8 cellular contexts compared by ENCODE assay signal in genomic region chr1:227437495-227438008, GRCh38.
DNase-seq lines count a peak whose midpoint lies in the region; ATAC-seq and TF ChIP-seq lines count a peak whose summit lies in the region.

No MANE protein-coding gene starts in this region.

- no peak overlapping the region for H2BK5ac ChIP-seq in IMR-90 (ENCODE audit: low read depth, low read length, poor library complexity, severe bottlenecking)

- no peaks in the 10 kb centered on the region for H4K20me1 ChIP-seq in IMR-90 (ENCODE audit: insufficient read depth, low read length)

- H2AFZ ChIP-seq in IMR-90 (replicated peaks; ENCODE audit: low read length, poor library complexity): peak overlapping the region; percentile 90

- CTCF ChIA-PET in Caco-2 (lab: Charles Lee): no interaction called here
- CTCF ChIA-PET in IMR-90 (lab: Yijun Ruan, JAX): no interaction called here

- H2BK120ac ChIP-seq in IMR-90 (ENCODE audit: low read depth, low read length): peak overlapping the region; percentile 33; the same call in 1 of the 2 replicates

- peak overlapping the region; percentile 42; the same call in 1 of the 2 replicates for H3K4ac ChIP-seq in IMR-90 (ENCODE audit: low read depth, low read length)

- no peak overlapping the region for H2AK9ac ChIP-seq in IMR-90 (replicated peaks; ENCODE audit: low read depth, low read length, poor library complexity)

- H3K9me1 ChIP-seq in IMR-90 (ENCODE audit: insufficient read depth, low read length): no peaks in the 10 kb centered on the region

- H2BK15ac ChIP-seq in IMR-90 (ENCODE audit: low read depth, low read length): peak overlapping the region; percentile 79; the same call in 2 of the 3 replicates

- H3K27me3 ChIP-seq in Caco-2 (replicated peaks; ENCODE audit: control insufficient read depth, insufficient read depth, low read length) (no peaks in the 10 kb centered on the region), IMR-90 (ENCODE audit: control insufficient read depth, insufficient read depth, low read length) (peaks cover 10% of the 10 kb centered on the region; the same call in 1 of the 2 replicates), RWPE2 (ENCODE audit: insufficient read depth, poor library complexity, severe bottlenecking) (no peaks in the 10 kb centered on the region)

- peak overlapping the region; percentile 71 for H3K9ac ChIP-seq in IMR-90 (ENCODE audit: low read depth, low read length)

- H3K4me3 Mint-ChIP-seq in Caco-2 (ENCODE audit: unreplicated experiment) (peak overlapping the region; percentile 39), osteocyte (ENCODE audit: unreplicated experiment) (peak overlapping the region; percentile 12)

- peak overlapping the region; percentile 95 for H3K18ac ChIP-seq in IMR-90 (ENCODE audit: low read depth, low read length)

- H3K9me3 Mint-ChIP-seq in Caco-2 (ENCODE audit: unreplicated experiment) (no peaks in the 10 kb centered on the region), osteocyte (ENCODE audit: unreplicated experiment) (no peaks in the 10 kb centered on the region)

- peak overlapping the region in 1 of 2 experiments; percentile 46; a peak in 2 of 4 replicates for H4K8ac ChIP-seq in IMR-90 (ENCODE audit: low read depth in 2 of 2, low read length in 2 of 2)

- H3K27me3 Mint-ChIP-seq in Caco-2 (ENCODE audit: insufficient read depth, unreplicated experiment) (no peaks in the 10 kb centered on the region), osteocyte (ENCODE audit: unreplicated experiment) (no peaks in the 10 kb centered on the region)

- intact Hi-C loops in Caco-2 (cut with micrococcal nuclease; ENCODE audit: unreplicated experiment): loop anchor here (1.0 to 10.0 kb wide), 5 partner anchors 119 to 525 kb away; partner anchors contain the start of gene CDC42BPA
- intact Hi-C loops in IMR-90 (cut with micrococcal nuclease): loop anchor here (1.0 to 10.0 kb wide), 10 partner anchors 120 to 889 kb away; partner anchors contain the start of gene STUM

- H3K23ac ChIP-seq in IMR-90 (ENCODE audit: low read depth, low read length): no peak overlapping the region

- peak in 1 of 2 experiments; percentile 55 for DNase-seq in Caco-2
- DNase-seq in IMR-90: peak; percentile 68
- DNase-seq in RWPE2 (ENCODE audit: low spot score): no peak
- peak; percentile 71 for DNase-seq in fibroblast of mammary gland (ENCODE audit: low read depth)
- DNase-seq in osteocyte (ENCODE audit: extremely low spot score, unreplicated experiment): no peak
- no peak for DNase-seq in T1000 (lab: John Stamatoyannopoulos, UW)
- no peak for DNase-seq in GOT3 (lab: John Stamatoyannopoulos, UW)

- TF ChIP-seq CTCF in Caco-2 (IDR thresholded peaks at IDR 0.05; ENCODE audit: insufficient read depth in 1 of 2, low read depth in 1 of 2, low read length in 1 of 2, severe bottlenecking in 1 of 2, unreplicated experiment in 1 of 2): peak; percentile 25 to 42
- peak; percentile 73 for TF ChIP-seq CTCF in IMR-90 (conservative IDR thresholded peaks at IDR 0.05; ENCODE audit: low read depth, low read length)
- TF ChIP-seq CTCF in RWPE2 (IDR thresholded peaks at IDR 0.05; ENCODE audit: poor library complexity, severe bottlenecking): peak; percentile 52
- TF ChIP-seq CTCF in fibroblast of mammary gland (conservative IDR thresholded peaks at IDR 0.05; ENCODE audit: control insufficient read depth, insufficient read depth, low read depth, low read length): peak; percentile 50
- peak; percentile 72 for TF ChIP-seq CTCF in osteocyte (IDR thresholded peaks at IDR 0.05)

- H3K36me3 Mint-ChIP-seq in Caco-2 (ENCODE audit: insufficient read depth, unreplicated experiment) (no peaks in the 10 kb centered on the region), osteocyte (ENCODE audit: unreplicated experiment) (no peaks in the 10 kb centered on the region)

- dilution Hi-C loops in IMR-90 (cut with HindIII; ENCODE audit: low sequenced_read_pairs, unreplicated experiment): no loop called here

- H3K36me3 ChIP-seq in Caco-2 (ENCODE audit: control insufficient read depth, insufficient read depth, low read length) (no peaks in the 10 kb centered on the region), IMR-90 (ENCODE audit: control insufficient read depth, insufficient read depth, low read length) (no peaks in the 10 kb centered on the region), RWPE2 (ENCODE audit: low read depth) (no peaks in the 10 kb centered on the region)

- H2BK20ac ChIP-seq in IMR-90 (ENCODE audit: low read depth, low read length): peak overlapping the region; percentile 30; the same call in 1 of the 2 replicates

- 0% methylated on average over 2 of the region's 7 CpGs; no CpG with 5 or more reads in 1 of the 2 experiments for WGBS in IMR-90 (ENCODE audit: extremely low coverage in 2 of 2, insufficient read length in 1 of 2), 2 experiments

- no peaks in the 10 kb centered on the region for H3K79me1 ChIP-seq in IMR-90 (ENCODE audit: low read depth in 1 of 2, low read length in 2 of 2)

- H3K4me1 Mint-ChIP-seq in Caco-2 (ENCODE audit: low read depth, unreplicated experiment): peaks cover 11% of the 10 kb centered on the region
- H3K4me1 Mint-ChIP-seq in osteocyte (ENCODE audit: unreplicated experiment): peaks cover 27% of the 10 kb centered on the region

- H3K4me1 ChIP-seq in Caco-2: no peaks in the 10 kb centered on the region
- H3K4me1 ChIP-seq in IMR-90 (ENCODE audit: control insufficient read depth, insufficient read depth, low read length): no peaks in the 10 kb centered on the region; the same call in 1 of the 2 replicates
- H3K4me1 ChIP-seq in RWPE2 (ENCODE audit: insufficient read depth, poor library complexity, severe bottlenecking): no peaks in the 10 kb centered on the region

- no peak overlapping the region for H4K91ac ChIP-seq in IMR-90 (ENCODE audit: insufficient read depth, low read depth, low read length)

- peak; percentile 84 for TF ChIP-seq RAD21 in IMR-90 (IDR thresholded peaks at IDR 0.05; ENCODE audit: low read length)

- H4K5ac ChIP-seq in IMR-90 (ENCODE audit: low read depth, low read length): peak overlapping the region; percentile 91

- peak overlapping the region; percentile 11 for H3K27ac Mint-ChIP-seq in Caco-2 (ENCODE audit: unreplicated experiment)
- no peak overlapping the region for H3K27ac Mint-ChIP-seq in osteocyte (ENCODE audit: unreplicated experiment)

- POLR2A ChIA-PET in Caco-2 (lab: Charles Lee): no interaction called here
- POLR2A ChIA-PET in IMR-90 (lab: Charles Lee; ENCODE audit: unreplicated experiment): no interaction called here

- H3K4me2 ChIP-seq in IMR-90 (ENCODE audit: low read depth, low read length): peak overlapping the region; percentile 100

- in situ Hi-C loops in IMR-90 (cut with MboI; ENCODE audit: low sequenced_read_pairs): loop anchor here (10.0 to 25.0 kb wide), 5 partner anchors 113 to 803 kb away; no protein-coding TSS in a partner anchor

- no peak for TF ChIP-seq POLR2A in IMR-90 (IDR thresholded peaks at IDR 0.05; ENCODE audit: low read depth, low read length)

- no peak overlapping the region for H3K56ac ChIP-seq in IMR-90 (ENCODE audit: extremely low read depth, insufficient read depth, low read length)

- H2AK5ac ChIP-seq in IMR-90 (ENCODE audit: low read depth, low read length): no peak overlapping the region

- no peak overlapping the region for H3K27ac ChIP-seq in IMR-90 (ENCODE audit: insufficient read depth, low read length)
- no peak overlapping the region for H3K27ac ChIP-seq in RWPE2 (ENCODE audit: poor library complexity, severe bottlenecking)

- H3K14ac ChIP-seq in IMR-90 (replicated peaks; ENCODE audit: low read depth, low read length): 0 out of 2 replicates have a peak overlapping the region, but pooled peaks have one; percentile 20

- H3K9me3 ChIP-seq in Caco-2 (no peaks in the 10 kb centered on the region), IMR-90 (ENCODE audit: control insufficient read depth, insufficient read depth, low read length) (no peaks in the 10 kb centered on the region), RWPE2 (ENCODE audit: severe bottlenecking) (no peaks in the 10 kb centered on the region)

- ATAC-seq in IMR-90 (ENCODE audit: low read depth): peak; percentile 97
- ATAC-seq in RWPE2 (ENCODE audit: low read depth): peak; percentile 61; the same call in 2 of the 3 replicates
- ATAC-seq in HG03135 (IDR thresholded peaks at IDR 0.05; ENCODE audit: unreplicated experiment): no peak

- H3K4me3 ChIP-seq in Caco-2 (ENCODE audit: low read depth, low read length) (peak overlapping the region; percentile 22), IMR-90 (ENCODE audit: insufficient read depth, low read depth, low read length) (peak overlapping the region; percentile 84), RWPE2 (ENCODE audit: severe bottlenecking) (peak overlapping the region; percentile 14), fibroblast of mammary gland (ENCODE audit: control insufficient read depth, low read depth, low read length) (peak overlapping the region; percentile 44)

- BruUV-seq in Caco-2 (replicated peaks; lab: Mats Ljungman, UMichigan) (no TSS peak), IMR-90 (replicated peaks; lab: Mats Ljungman, UMichigan) (no TSS peak)

TF ChIP-seq in IMR-90, 13 proteins besides CTCF, POLR2A, EP300 and RAD21:
- TF ChIP-seq MXI1 (IDR thresholded peaks at IDR 0.05; ENCODE audit: borderline replicate concordance, low read depth, low read length) (no peak), SMC3 (IDR thresholded peaks at IDR 0.05; ENCODE audit: low read depth, low read length) (peak; percentile 69), BHLHE40 (IDR thresholded peaks at IDR 0.05; ENCODE audit: low read depth, low read length) (no peak)
- TF ChIP-seq, protein P1, sequence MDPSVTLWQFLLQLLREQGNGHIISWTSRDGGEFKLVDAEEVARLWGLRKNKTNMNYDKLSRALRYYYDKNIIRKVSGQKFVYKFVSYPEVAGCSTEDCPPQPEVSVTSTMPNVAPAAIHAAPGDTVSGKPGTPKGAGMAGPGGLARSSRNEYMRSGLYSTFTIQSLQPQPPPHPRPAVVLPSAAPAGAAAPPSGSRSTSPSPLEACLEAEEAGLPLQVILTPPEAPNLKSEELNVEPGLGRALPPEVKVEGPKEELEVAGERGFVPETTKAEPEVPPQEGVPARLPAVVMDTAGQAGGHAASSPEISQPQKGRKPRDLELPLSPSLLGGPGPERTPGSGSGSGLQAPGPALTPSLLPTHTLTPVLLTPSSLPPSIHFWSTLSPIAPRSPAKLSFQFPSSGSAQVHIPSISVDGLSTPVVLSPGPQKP (IDR thresholded peaks at IDR 0.05; ENCODE audit: borderline replicate concordance, low read depth, low read length): no peak

Comparison
In these comparisons a context has a peak if more than half of its experiments do, and no peak if none do; other contexts are left out.
1. DNase-seq: peak in IMR-90 (single experiment) and fibroblast of mammary gland (single experiment); none in RWPE2 (single experiment), osteocyte (single experiment), T1000 (single experiment) and GOT3 (single experiment).
2. H3K4me3 ChIP-seq: peak in every context shown above with its lines; median percentile 84 in IMR-90; 44 in fibroblast of mammary gland; 22 in Caco-2; 14 in RWPE2.
3. Peak in every context shown above with its lines, with median percentiles within 50 percentile points of each other: CTCF ChIP-seq.